8 cellular contexts compared by ENCODE assay signal in the genomic region with DNA sequence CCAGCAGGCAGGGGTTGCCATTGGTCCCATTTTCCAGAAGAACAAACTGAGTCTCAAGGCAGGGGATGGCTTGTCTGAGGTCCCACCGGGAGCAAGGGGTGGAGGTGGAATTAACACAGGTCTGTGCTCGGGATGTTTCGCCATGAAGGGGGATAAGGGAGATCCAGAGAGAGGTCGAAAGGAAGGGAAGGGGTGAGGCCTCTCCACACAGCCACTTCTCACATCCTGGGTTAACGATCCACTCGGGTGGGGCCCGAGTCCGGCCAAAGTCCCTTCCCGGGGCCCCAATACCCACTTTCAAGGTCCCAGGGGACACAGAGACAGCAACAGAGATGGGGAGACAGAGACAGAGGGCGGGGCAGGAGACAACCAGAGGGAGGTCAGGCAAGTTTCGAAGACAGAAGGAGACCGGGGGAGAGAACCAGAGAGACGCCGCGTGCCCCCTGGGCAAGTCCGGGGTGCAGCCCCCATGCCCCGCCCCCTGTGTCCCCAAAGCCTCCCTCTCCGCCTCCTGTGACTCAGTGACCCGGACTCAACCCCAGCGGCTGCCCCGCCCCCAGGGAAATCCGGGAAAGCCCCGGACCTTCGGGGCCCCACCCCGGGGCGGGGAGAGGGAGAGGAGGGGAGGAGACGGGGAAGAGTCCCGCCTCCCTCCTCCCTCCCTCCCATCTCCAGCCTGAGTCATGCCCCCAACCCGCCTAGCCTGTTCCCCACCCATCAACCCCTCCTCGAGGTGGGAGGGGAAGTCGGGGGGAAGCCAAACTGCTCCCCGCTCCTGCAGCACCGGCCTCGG. TPM values are rescaled to one million over a fixed set of nuclear protein-coding genes. Genes with fewer than 3 reads are reported as not detected.
A peak's percentile ranks its signal among the peaks of the same experiment; 100 is the strongest.
DNase-seq lines count a peak whose midpoint lies in the region; ATAC-seq and TF ChIP-seq lines count a peak whose summit lies in the region.

No MANE protein-coding gene starts in this region.

- TF ChIP-seq CTCF in RWPE2 (IDR thresholded peaks at IDR 0.05; ENCODE audit: poor library complexity, severe bottlenecking) (no peak), foreskin keratinocyte (conservative IDR thresholded peaks at IDR 0.05) (no peak), neutrophil (IDR thresholded peaks at IDR 0.05) (no peak)

- ATAC-seq in HG03432 (IDR thresholded peaks at IDR 0.05; ENCODE audit: unreplicated experiment) (peak; percentile 46), RWPE2 (ENCODE audit: low read depth) (peak; percentile 66), foreskin keratinocyte (peak; percentile 80)

- no peaks in the 10 kb centered on the region for H3K9me3 ChIP-seq in RWPE2 (ENCODE audit: severe bottlenecking)
- no peaks in the 10 kb centered on the region for H3K9me3 ChIP-seq in neutrophil

- peak; percentile 64 to 70 for DNase-seq in SHP77 (lab: John Stamatoyannopoulos, UW)
- DNase-seq in SHP77 treated with DMSO at 0.1 percent for 48 hours (lab: John Stamatoyannopoulos, UW), result no peak
- DNase-seq in RWPE2 (ENCODE audit: low spot score), result peak; percentile 96
- DNase-seq in activated naive CD4-positive, alpha-beta T cell (lab: John Stamatoyannopoulos, UW), result peak; percentile 58 to 82 (median 70)
- peak; percentile 90 to 93 for DNase-seq in foreskin keratinocyte
- peak in 42 of 49 donors; percentile 15 to 90 (median 49) for DNase-seq in substantia nigra (lab: John Stamatoyannopoulos, UW)

- H3K27ac ChIP-seq in RWPE2 (ENCODE audit: poor library complexity, severe bottlenecking), result peak overlapping the region; percentile 96
- H3K27ac ChIP-seq in foreskin keratinocyte, result peak overlapping the region; percentile 99
- H3K27ac ChIP-seq in neutrophil, result peak overlapping the region; percentile 100
- peak overlapping the region; percentile 66 for H3K27ac ChIP-seq in substantia nigra (ENCODE audit: low read depth, low read length, poor library complexity, severe bottlenecking)

- H3K27me3 ChIP-seq in RWPE2 (ENCODE audit: insufficient read depth, poor library complexity, severe bottlenecking) (no peaks in the 10 kb centered on the region), foreskin keratinocyte (no peaks in the 10 kb centered on the region), neutrophil (no peaks in the 10 kb centered on the region)

- H3K4me3 ChIP-seq in RWPE2 (ENCODE audit: severe bottlenecking), result peak overlapping the region; percentile 97
- peak overlapping the region; percentile 71 to 85 for H3K4me3 ChIP-seq in neutrophil (ENCODE audit: low read depth in 1 of 2, low read length in 1 of 2)

- H3K4me1 ChIP-seq in RWPE2 (ENCODE audit: insufficient read depth, poor library complexity, severe bottlenecking) (peaks cover 18% of the 10 kb centered on the region), foreskin keratinocyte (peaks cover 20% of the 10 kb centered on the region), neutrophil (ENCODE audit: control insufficient read depth in 1 of 2, insufficient read depth in 1 of 2, low read depth in 1 of 2, low read length in 1 of 2) (peaks cover 81 to 84% of the 10 kb centered on the region in 2 experiments)

- peaks cover 24% of the 10 kb centered on the region for H3K36me3 ChIP-seq in RWPE2 (ENCODE audit: low read depth)
- H3K36me3 ChIP-seq in neutrophil, result peaks cover 24% of the 10 kb centered on the region

RNA-seq across cellular contexts. Expression of gene BCL3, which starts 1.4 kb away (rescaled TPM):
- 3.5 and 5.2 TPM in 2 replicates for total RNA-seq in foreskin keratinocyte
- polyA plus RNA-seq in foreskin keratinocyte, result 6.8 and 8.8 TPM in 2 replicates

RNA-seq across cellular contexts. Expression of gene CBLC, which starts 30.5 kb away (rescaled TPM):
- total RNA-seq in foreskin keratinocyte, result 40.5 and 44.8 TPM in 2 replicates
- polyA plus RNA-seq in foreskin keratinocyte, result 46.3 and 46.9 TPM in 2 replicates

RNA-seq across cellular contexts. Expression of gene CEACAM16, which starts 48.2 kb away (rescaled TPM):
- not detected in 2 replicates for total RNA-seq in foreskin keratinocyte
- polyA plus RNA-seq in foreskin keratinocyte, result not detected in 2 replicates
